ENCODE assay signal across 7 cellular contexts in the genomic region with DNA sequence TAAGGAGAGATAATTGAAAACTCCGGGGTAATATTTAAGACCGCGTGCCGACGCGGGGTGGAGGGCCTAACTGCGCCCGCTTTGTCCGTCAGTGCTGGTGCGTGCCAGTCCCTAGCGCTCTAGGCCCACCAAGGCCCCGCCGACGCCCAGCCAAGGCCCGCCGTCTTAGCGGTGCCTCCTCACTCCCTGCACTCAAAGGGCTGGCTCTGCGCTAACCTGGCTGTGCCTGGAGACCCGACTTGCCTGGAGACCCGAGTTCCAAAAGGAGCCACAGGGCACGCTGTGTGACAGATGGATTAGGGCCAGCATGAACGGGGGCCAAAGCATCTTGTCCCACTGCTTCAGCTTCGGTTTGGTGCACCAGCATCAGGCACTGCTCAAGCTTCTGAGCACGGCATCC. TPM values are rescaled to one million over a fixed set of nuclear protein-coding genes. Genes with fewer than 3 reads are reported as not detected.
A peak's percentile ranks its signal among the peaks of the same experiment; 100 is the strongest.
DNase-seq lines count a peak whose midpoint lies in the region; ATAC-seq and TF ChIP-seq lines count a peak whose summit lies in the region.
"Not testable (repeated sequence)": the region's sequence is repeated elsewhere in the genome, so short reads cannot be mapped to it uniquely, and the experiment has no call there.

No MANE protein-coding gene starts in this region.

- H3K36me3 Mint-ChIP-seq in nephron progenitor cell (ENCODE audit: low read depth); stimulated activated memory B cell treated with anti-CD40 and anti-IgM and Interleukin-4, amounts not matched to agents 10 μg/mL and 1 μg/mL and 100 μg/mL, for 72 hours: not testable (repeated sequence)

- H3K9me3 Mint-ChIP-seq in nephron progenitor cell; stimulated activated memory B cell treated with anti-CD40 and anti-IgM and Interleukin-4, amounts not matched to agents 10 μg/mL and 1 μg/mL and 100 μg/mL, for 72 hours: not testable (repeated sequence)

- not testable (repeated sequence) for ATAC-seq in stimulated activated memory B cell treated with anti-CD40 and anti-IgM and Interleukin-4, amounts not matched to agents 10 μg/mL and 1 μg/mL and 100 μg/mL, for 72 hours

- in situ Hi-C loops in GM13976 (cut with MboI; ENCODE audit: low sequenced_read_pairs, unreplicated experiment): not testable (repeated sequence)

- H3K27ac Mint-ChIP-seq in nephron progenitor cell: not testable (repeated sequence)
- peak overlapping the region; percentile 19 for H3K27ac Mint-ChIP-seq in stimulated activated memory B cell treated with anti-CD40 and anti-IgM and Interleukin-4, amounts not matched to agents 10 μg/mL and 1 μg/mL and 100 μg/mL, for 72 hours

- H3K27me3 Mint-ChIP-seq in nephron progenitor cell (ENCODE audit: low read depth, poor library complexity): peaks cover 25% of the 10 kb centered on the region
- peaks cover 58% of the 10 kb centered on the region for H3K27me3 Mint-ChIP-seq in stimulated activated memory B cell treated with anti-CD40 and anti-IgM and Interleukin-4, amounts not matched to agents 10 μg/mL and 1 μg/mL and 100 μg/mL, for 72 hours

- H3K4me1 Mint-ChIP-seq in nephron progenitor cell: peaks cover 51% of the 10 kb centered on the region
- peaks cover 18% of the 10 kb centered on the region for H3K4me1 Mint-ChIP-seq in stimulated activated memory B cell treated with anti-CD40 and anti-IgM and Interleukin-4, amounts not matched to agents 10 μg/mL and 1 μg/mL and 100 μg/mL, for 72 hours

- not testable (repeated sequence) for TF ChIP-seq CTCF in GM13976 (IDR thresholded peaks at IDR 0.05; ENCODE audit: borderline replicate concordance, control extremely low read depth, extremely low read depth, insufficient read depth, missing control alignments); nephron progenitor cell (IDR thresholded peaks at IDR 0.05)

- intact Hi-C loops in cardiac septum (cut with DNase I): not testable (repeated sequence)

- peak; percentile 20 for DNase-seq in GM13976 (ENCODE audit: low spot score)
- peak; percentile 10 for DNase-seq in NCI-H1694 treated with DMSO at 0.1 percent for 48 hours (lab: John Stamatoyannopoulos, UW)
- peak; percentile 64 for DNase-seq in ecto neural progenitor cell (ENCODE audit: low spot score)
- DNase-seq in cardiac septum (ENCODE audit: low spot score): peak; percentile 64
- DNase-seq in medulla oblongata (ENCODE audit: extremely low spot score): peak; percentile 23
- DNase-seq in nephron progenitor cell: peak; percentile 18

- H3K4me3 Mint-ChIP-seq in nephron progenitor cell: peak overlapping the region; percentile 57
- peak overlapping the region; percentile 22 for H3K4me3 Mint-ChIP-seq in stimulated activated memory B cell treated with anti-CD40 and anti-IgM and Interleukin-4, amounts not matched to agents 10 μg/mL and 1 μg/mL and 100 μg/mL, for 72 hours

RNA-seq across cellular contexts. Expression of gene HOXC4, which starts 53.6 kb away (rescaled TPM):
- total RNA-seq in cardiac septum: not detected

Comparison
In these comparisons a context has a peak if more than half of its experiments do, and no peak if none do; other contexts are left out.
1. DNase-seq: peak in every context shown above with its lines; median percentile 64 in ecto neural progenitor cell; 64 in cardiac septum; 23 in medulla oblongata; 20 in GM13976; 18 in nephron progenitor cell; 10 in NCI-H1694 treated with DMSO at 0.1 percent for 48 hours.